In the genomic region with DNA sequence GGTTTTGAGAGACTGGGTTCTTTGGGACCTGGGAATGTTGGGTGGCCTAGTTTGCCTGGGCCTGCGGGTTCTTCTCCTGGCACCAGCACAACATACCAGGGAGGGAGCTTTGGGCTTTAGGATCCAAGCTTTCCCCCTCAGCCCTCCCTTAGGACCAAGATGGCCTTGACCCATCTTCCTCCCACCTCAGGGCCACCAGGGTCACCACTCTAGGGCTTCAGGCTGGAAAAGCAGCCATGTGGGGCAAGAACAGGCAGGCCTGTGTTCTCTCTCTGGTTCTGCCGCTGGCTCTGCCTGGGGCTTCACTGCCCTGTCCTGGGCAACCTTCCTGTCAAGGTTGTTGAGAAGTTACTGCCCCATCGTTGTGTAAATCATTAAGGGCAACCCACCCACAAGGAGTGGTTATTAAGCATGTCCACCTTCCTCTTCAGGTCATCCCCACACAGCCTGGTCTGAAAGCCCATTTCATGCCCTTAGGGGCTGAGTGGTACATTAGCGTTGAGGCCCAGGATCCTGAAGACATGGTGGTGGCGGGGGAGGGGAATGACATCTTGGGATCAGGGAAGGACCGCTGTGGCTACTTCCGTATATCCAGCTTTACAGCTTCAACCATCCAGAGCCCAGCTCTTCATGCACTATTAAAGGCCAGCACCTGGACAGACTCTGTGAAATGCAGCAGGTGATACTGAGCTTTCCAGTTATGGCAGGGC, we compare ENCODE assay signal across 13 cellular contexts. TPM values are rescaled to one million over a fixed set of nuclear protein-coding genes. Genes with fewer than 3 reads are reported as not detected.
DNase-seq lines count a peak whose midpoint lies in the region; ATAC-seq, FAIRE-seq and TF ChIP-seq lines count a peak whose summit lies in the region.
"Had no signal": no experiment of that assay in that cellular context is flagged by ENCODE, and none has a peak within 500 bp of the region (broad histone marks: within the 10 kb centered on the region; RNA-seq: fewer than 3 reads in every experiment).

No MANE protein-coding gene starts in this region.

- H3K36me3 ChIP-seq in H7 (replicated peaks; ENCODE audit: control insufficient read depth, insufficient read depth, low read length), result no peaks in the 10 kb centered on the region
- H3K36me3 ChIP-seq in breast epithelium, result no peaks in the 10 kb centered on the region
- no peaks in the 10 kb centered on the region for H3K36me3 ChIP-seq in HepG2 (replicated peaks in 1 of 2; ENCODE audit: control insufficient read depth in 1 of 2, insufficient read depth in 2 of 2, low read length in 2 of 2)
- no peaks in the 10 kb centered on the region for H3K36me3 ChIP-seq in SJCRH30
- H3K36me3 ChIP-seq in sigmoid colon, result no peaks in the 10 kb centered on the region
- H3K36me3 ChIP-seq: BE2C had no signal

- no peaks in the 10 kb centered on the region for H3K4me1 ChIP-seq in breast epithelium
- H3K4me1 ChIP-seq in HepG2 (ENCODE audit: insufficient read depth, low read length), result peaks cover 25% of the 10 kb centered on the region
- H3K4me1 ChIP-seq in SJCRH30, result no peaks in the 10 kb centered on the region
- peaks cover 0 to 24% (median 19%) of the 10 kb centered on the region in 4 donors for H3K4me1 ChIP-seq in sigmoid colon

- H3K4me2 ChIP-seq in HepG2 (ENCODE audit: low read depth, low read length), result no peak overlapping the region

- no peak for TF ChIP-seq POLR2A in breast epithelium (IDR thresholded peaks at IDR 0.05)
- TF ChIP-seq POLR2A in HepG2 (IDR thresholded peaks at IDR 0.05; ENCODE audit: insufficient read depth in 1 of 2, low read depth in 2 of 2, low read length in 2 of 2), result no peak
- no peak for TF ChIP-seq POLR2A in sigmoid colon (IDR thresholded peaks at IDR 0.05)

- intact Hi-C loops in breast epithelium (cut with DNase I; ENCODE audit: low total_unique reads), result no loop called here
- intact Hi-C loops in HepG2 (cut with micrococcal nuclease; ENCODE audit: unreplicated experiment), result no loop called here
- intact Hi-C loops in sigmoid colon (cut with DNase I), result no loop called here

- in situ Hi-C loops in HepG2 (cut with HindIII; ENCODE audit: extremely low pct_ligation_motif_present, low pct_unique_long_range_greater_than_20kb), result no loop called here

- H3K9ac ChIP-seq in HepG2 (ENCODE audit: insufficient read depth, low read depth, low read length), result no peak overlapping the region

- DNase-seq in H7 (peak; percentile 38), breast epithelium (ENCODE audit: low spot score in 2 of 2) (no peak), HepG2 (ENCODE audit: low spot score) (no peak), COLO829 (ENCODE audit: low spot score) (no peak), SJCRH30 (no peak), NCI-H1694 (lab: John Stamatoyannopoulos, UW) (no peak), sigmoid colon (no peak)
- DNase-seq: BE2C, NCI-H187 treated with DMSO at 0.1 percent for 48 hours, T-helper 9 cell had no signal

- H3K4me3 ChIP-seq in H7 (ENCODE audit: insufficient read depth, low read depth, low read length) (peak overlapping the region; percentile 54; the same call in 1 of the 2 replicates), breast epithelium (peak overlapping the region; percentile 36 to 67 (median 45)), HepG2 (replicated peaks in 1 of 3; ENCODE audit: insufficient read depth in 1 of 3, low read depth in 2 of 3, low read length in 3 of 3) (no peak overlapping the region), skin epidermis (peak overlapping the region; percentile 34 to 57 (median 46)), SJCRH30 (no peak overlapping the region), sigmoid colon (peak overlapping the region in 1 of 4 donors; percentile 36)

- TF ChIP-seq CTCF in breast epithelium (IDR thresholded peaks at IDR 0.05) (no peak), HepG2 (CRISPR knock-in tag; IDR thresholded peaks at IDR 0.05) (no peak), sigmoid colon (IDR thresholded peaks at IDR 0.05) (no peak)

- H3K27me3 ChIP-seq in H7 (ENCODE audit: control insufficient read depth, insufficient read depth, low read length) (peaks cover 95% of the 10 kb centered on the region), breast epithelium (peaks cover 8 to 49% of the 10 kb centered on the region in 2 donors), HepG2 (ENCODE audit: control insufficient read depth in 1 of 2, insufficient read depth in 2 of 2, low read length in 2 of 2) (peaks cover 2 to 17% of the 10 kb centered on the region in 2 experiments; a peak in 4 of 5 replicates), SJCRH30 (peaks cover 22% of the 10 kb centered on the region; the same call in 1 of the 2 replicates), sigmoid colon (peaks cover 29 to 77% (median 50%) of the 10 kb centered on the region in 3 donors)
- H3K27me3 ChIP-seq: BE2C had no signal

- H4K20me1 ChIP-seq in HepG2 (ENCODE audit: insufficient read depth, low read length), result no peaks in the 10 kb centered on the region

- ATAC-seq in HepG2, result no peak

- POLR2A ChIA-PET in HepG2 (lab: Yijun Ruan, JAX), result no interaction called here

- TF ChIP-seq EP300 in HepG2 (IDR thresholded peaks at IDR 0.05; ENCODE audit: low read depth in 2 of 2, low read length in 2 of 2), result no peak
- TF ChIP-seq EP300 in HepG2 (CRISPR knock-in tag; IDR thresholded peaks at IDR 0.05; ENCODE audit: borderline replicate concordance), result no peak
- TF ChIP-seq EP300 in sigmoid colon (IDR thresholded peaks at IDR 0.05), result no peak

- CTCF ChIA-PET in HepG2 (lab: Yijun Ruan, JAX; ENCODE audit: low intra/inter-chr PET ratio, low total read pairs), result no interaction called here

- H3K27ac ChIP-seq in breast epithelium (peak overlapping the region in 1 of 2 donors; percentile 17), HepG2 (ENCODE audit: extremely low read length, insufficient read depth, low read length) (no peak overlapping the region), skin epidermis (peak overlapping the region in 19 of 21 experiments; percentile 52 to 86 (median 79)), SJCRH30 (no peak overlapping the region), sigmoid colon (no peak overlapping the region)

- H2AFZ ChIP-seq in HepG2 (ENCODE audit: low read length), result no peak overlapping the region

- BruUV-seq in HepG2 (replicated peaks; lab: Mats Ljungman, UMichigan), result no TSS peak

- no peak for FAIRE-seq in HepG2 (lab: Jason Lieb, UNC)

- 71% methylated on average over 4 of the region's 7 CpGs for WGBS in HepG2 (ENCODE audit: low lambda C conversion rate)
- WGBS in sigmoid colon, 2 donors, result 89 to 90% methylated on average over 7 of the region's 7 CpGs

- H3K9me3 ChIP-seq in breast epithelium, result no peaks in the 10 kb centered on the region
- H3K9me3 ChIP-seq in HepG2 (ENCODE audit: low read length), result no peaks in the 10 kb centered on the region
- no peaks in the 10 kb centered on the region for H3K9me3 ChIP-seq in SJCRH30 (replicated peaks)
- H3K9me3 ChIP-seq in sigmoid colon, result no peaks in the 10 kb centered on the region
- H3K9me3 ChIP-seq: BE2C had no signal

- no peaks in the 10 kb centered on the region for H3K79me2 ChIP-seq in HepG2 (ENCODE audit: insufficient read depth, low read length)

- TF ChIP-seq RAD21 in HepG2 (CRISPR knock-in tag; IDR thresholded peaks at IDR 0.05), result no peak

RNA-seq across cellular contexts. Expression of a gene that starts 0.7 kb away (rescaled TPM):
- 0.24 and 0.37 TPM in 2 replicates for total RNA-seq in H7 (2014; rRNA removed; shearing (Covaris generic))
- total RNA-seq in breast epithelium (1 to 10 TPM in 2 of 3 donors, under 1 TPM in 1; 0.80 to 7.2 (median 1.6) TPM), HepG2 (2016; rRNA removed; fragmentation: Illumina TruSeq; extraction: Trizol) (not detected in 2 replicates), sigmoid colon (1 to 10 TPM in 1 of 4 donors, under 1 TPM in 2, not detected in 1; under 0.01 to 1.7 (median 0.27) TPM)
- not detected in 2 replicates for total RNA-seq in HepG2 (2016; cell fraction: cytosol; rRNA removed; fragmentation: Illumina TruSeq; extraction: Trizol; ENCODE audit: low read depth)
- total RNA-seq in HepG2 (2016; cell fraction: insoluble cytoplasmic fraction; rRNA removed; fragmentation: Illumina TruSeq; extraction: Trizol), result not detected in 2 replicates
- total RNA-seq in HepG2 (2016; cell fraction: membrane; rRNA removed; fragmentation: Illumina TruSeq; extraction: Trizol), result not detected in 2 replicates
- total RNA-seq in HepG2 (2016; cell fraction: nucleus; rRNA removed; fragmentation: Illumina TruSeq; extraction: Trizol), result not detected in 2 replicates
- polyA plus RNA-seq in HepG2 (2011; rRNA removed) (0.03 TPM in 1 of 2 replicates, not detected in the other), sigmoid colon (1 to 10 TPM in 1 of 3 donors, not detected in 2; 1.3 TPM)
- polyA plus RNA-seq in HepG2 (2011; cell fraction: cytosol; rRNA removed), result not detected in 2 replicates
- polyA plus RNA-seq in HepG2 (2011; cell fraction: nucleus; rRNA removed), result 0.03 TPM in 1 of 2 replicates, not detected in the other
- polyA plus RNA-seq in HepG2 (2012), result 0.28 and 0.65 TPM in 2 replicates
- not detected in 2 replicates for polyA plus RNA-seq in HepG2 (2016; cell fraction: cytosol; fragmentation: Illumina TruSeq; extraction: Trizol; ENCODE audit: low read depth)
- polyA plus RNA-seq in HepG2 (2016; cell fraction: insoluble cytoplasmic fraction; fragmentation: Illumina TruSeq; extraction: Trizol; ENCODE audit: low read depth), result 0.13 TPM in 1 of 2 replicates, not detected in the other
- polyA plus RNA-seq in HepG2 (2016; cell fraction: membrane; fragmentation: Illumina TruSeq; extraction: Trizol; ENCODE audit: low read depth), result not detected in 2 replicates
- not detected in 2 replicates for polyA plus RNA-seq in HepG2 (2016; cell fraction: nucleus; fragmentation: Illumina TruSeq; extraction: Trizol; ENCODE audit: insufficient read depth, low read depth)
- polyA minus RNA-seq in HepG2 (2011; rRNA and poly(A)+ RNA removed; ENCODE audit: low replicate concordance), result 0.47 TPM in 1 of 2 replicates, not detected in the other
- polyA minus RNA-seq in HepG2 (2011; cell fraction: cytosol; rRNA and poly(A)+ RNA removed), result not detected in 2 replicates
- not detected in 2 replicates for polyA minus RNA-seq in HepG2 (2011; cell fraction: nucleus; rRNA and poly(A)+ RNA removed)
- not detected in 2 replicates for total RNA-seq in SJCRH30 (2014; rRNA removed; shearing (Covaris generic))

RNA-seq across cellular contexts. Expression of a gene that starts 0.8 kb away (rescaled TPM):
- total RNA-seq in H7 (2014; rRNA removed; shearing (Covaris generic)), result 0.07 TPM in 1 of 2 replicates, not detected in the other
- total RNA-seq in breast epithelium, result 1 to 10 TPM in 2 of 3 donors, under 1 TPM in 1; 0.80 to 3.3 (median 1.0) TPM
- not detected in 2 replicates for total RNA-seq in HepG2 (2016; rRNA removed; fragmentation: Illumina TruSeq; extraction: Trizol)
- total RNA-seq in HepG2 (2016; cell fraction: cytosol; rRNA removed; fragmentation: Illumina TruSeq; extraction: Trizol; ENCODE audit: low read depth), result not detected in 2 replicates
- not detected in 2 replicates for total RNA-seq in HepG2 (2016; cell fraction: insoluble cytoplasmic fraction; rRNA removed; fragmentation: Illumina TruSeq; extraction: Trizol)
- total RNA-seq in HepG2 (2016; cell fraction: membrane; rRNA removed; fragmentation: Illumina TruSeq; extraction: Trizol), result not detected in 2 replicates
- not detected in 2 replicates for total RNA-seq in HepG2 (2016; cell fraction: nucleus; rRNA removed; fragmentation: Illumina TruSeq; extraction: Trizol)
- polyA plus RNA-seq in HepG2 (2011; rRNA removed), result 0.10 TPM in 1 of 2 replicates, not detected in the other
- 0.03 and 0.07 TPM in 2 replicates for polyA plus RNA-seq in HepG2 (2011; cell fraction: cytosol; rRNA removed)
- 0.14 TPM in 1 of 2 replicates, not detected in the other for polyA plus RNA-seq in HepG2 (2011; cell fraction: nucleus; rRNA removed)
- polyA plus RNA-seq in HepG2 (2012), result 0.19 TPM in 1 of 2 replicates, not detected in the other
- not detected in 2 replicates for polyA plus RNA-seq in HepG2 (2016; cell fraction: cytosol; fragmentation: Illumina TruSeq; extraction: Trizol; ENCODE audit: low read depth)
- polyA plus RNA-seq in HepG2 (2016; cell fraction: insoluble cytoplasmic fraction; fragmentation: Illumina TruSeq; extraction: Trizol; ENCODE audit: low read depth), result not detected in 2 replicates
- not detected in 2 replicates for polyA plus RNA-seq in HepG2 (2016; cell fraction: membrane; fragmentation: Illumina TruSeq; extraction: Trizol; ENCODE audit: low read depth)
- polyA plus RNA-seq in HepG2 (2016; cell fraction: nucleus; fragmentation: Illumina TruSeq; extraction: Trizol; ENCODE audit: insufficient read depth, low read depth), result not detected in 2 replicates
- 0.14 TPM in 2 replicates for polyA minus RNA-seq in HepG2 (2011; rRNA and poly(A)+ RNA removed; ENCODE audit: low replicate concordance)
- polyA minus RNA-seq in HepG2 (2011; cell fraction: cytosol; rRNA and poly(A)+ RNA removed), result not detected in 2 replicates
- polyA minus RNA-seq in HepG2 (2011; cell fraction: nucleus; rRNA and poly(A)+ RNA removed), result not detected in 2 replicates
- total RNA-seq in SJCRH30 (2014; rRNA removed; shearing (Covaris generic)), result 0.04 TPM in 1 of 2 replicates, not detected in the other
- total RNA-seq in sigmoid colon, result 1 to 10 TPM in 2 of 4 donors, under 1 TPM in 2; 0.36 to 3.1 (median 1.3) TPM
- polyA plus RNA-seq in sigmoid colon, result 1 to 10 TPM in 1 of 3 donors, not detected in 2; 1.7 TPM
- total RNA-seq: LHCN-M2 had no signal

RNA-seq across cellular contexts. Expression of a gene that starts 16.3 kb away (rescaled TPM):
- total RNA-seq in H7 (2014; rRNA removed; shearing (Covaris generic)), result not detected in 2 replicates
- total RNA-seq in breast epithelium (under 1 TPM in 1 of 3 donors, not detected in 2; 0.33 TPM), HepG2 (2016; rRNA removed; fragmentation: Illumina TruSeq; extraction: Trizol) (not detected in 2 replicates), sigmoid colon (under 1 TPM in 1 of 4 donors, not detected in 3; 0.28 TPM)
- total RNA-seq in HepG2 (2016; cell fraction: cytosol; rRNA removed; fragmentation: Illumina TruSeq; extraction: Trizol; ENCODE audit: low read depth), result not detected in 2 replicates
- not detected in 2 replicates for total RNA-seq in HepG2 (2016; cell fraction: insoluble cytoplasmic fraction; rRNA removed; fragmentation: Illumina TruSeq; extraction: Trizol)
- not detected in 2 replicates for total RNA-seq in HepG2 (2016; cell fraction: membrane; rRNA removed; fragmentation: Illumina TruSeq; extraction: Trizol)
- not detected in 2 replicates for total RNA-seq in HepG2 (2016; cell fraction: nucleus; rRNA removed; fragmentation: Illumina TruSeq; extraction: Trizol)
- polyA plus RNA-seq in HepG2 (2011; rRNA removed) (0.32 and 0.61 TPM in 2 replicates), sigmoid colon (100 to 1,000 TPM in 1 of 3 donors, 1 to 10 TPM in 1, not detected in 1; 1.4 to 117 TPM)
- 0.27 TPM in 2 replicates for polyA plus RNA-seq in HepG2 (2011; cell fraction: cytosol; rRNA removed)
- polyA plus RNA-seq in HepG2 (2011; cell fraction: nucleus; rRNA removed), result 0.90 and 1.2 TPM in 2 replicates
- 0.12 and 0.71 TPM in 2 replicates for polyA plus RNA-seq in HepG2 (2012)
- polyA plus RNA-seq in HepG2 (2016; cell fraction: cytosol; fragmentation: Illumina TruSeq; extraction: Trizol; ENCODE audit: low read depth), result not detected in 2 replicates
- not detected in 2 replicates for polyA plus RNA-seq in HepG2 (2016; cell fraction: insoluble cytoplasmic fraction; fragmentation: Illumina TruSeq; extraction: Trizol; ENCODE audit: low read depth)
- polyA plus RNA-seq in HepG2 (2016; cell fraction: membrane; fragmentation: Illumina TruSeq; extraction: Trizol; ENCODE audit: low read depth), result not detected in 2 replicates
- not detected in 2 replicates for polyA plus RNA-seq in HepG2 (2016; cell fraction: nucleus; fragmentation: Illumina TruSeq; extraction: Trizol; ENCODE audit: insufficient read depth, low read depth)
- polyA minus RNA-seq in HepG2 (2011; rRNA and poly(A)+ RNA removed; ENCODE audit: low replicate concordance), result 0.32 TPM in 1 of 2 replicates, not detected in the other
- polyA minus RNA-seq in HepG2 (2011; cell fraction: cytosol; rRNA and poly(A)+ RNA removed), result not detected in 2 replicates
- 0.37 TPM in 1 of 2 replicates, not detected in the other for polyA minus RNA-seq in HepG2 (2011; cell fraction: nucleus; rRNA and poly(A)+ RNA removed)
- not detected in 2 replicates for total RNA-seq in SJCRH30 (2014; rRNA removed; shearing (Covaris generic))
- total RNA-seq: epithelial cell of proximal tubule, LHCN-M2 had no signal

RNA-seq across cellular contexts. Expression of a gene that starts 16.5 kb away (rescaled TPM):
- 0.15 TPM in 1 of 2 replicates, not detected in the other for total RNA-seq in H7 (2014; rRNA removed; shearing (Covaris generic))
- total RNA-seq in breast epithelium (under 1 TPM; 0.15 to 0.98 (median 0.16) TPM), HepG2 (2016; rRNA removed; fragmentation: Illumina TruSeq; extraction: Trizol) (not detected in 2 replicates), sigmoid colon (under 1 TPM; 0.14 to 0.83 (median 0.44) TPM)
- total RNA-seq in HepG2 (2016; cell fraction: cytosol; rRNA removed; fragmentation: Illumina TruSeq; extraction: Trizol; ENCODE audit: low read depth), result not detected in 2 replicates
- not detected in 2 replicates for total RNA-seq in HepG2 (2016; cell fraction: insoluble cytoplasmic fraction; rRNA removed; fragmentation: Illumina TruSeq; extraction: Trizol)
- total RNA-seq in HepG2 (2016; cell fraction: membrane; rRNA removed; fragmentation: Illumina TruSeq; extraction: Trizol), result not detected in 2 replicates
- total RNA-seq in HepG2 (2016; cell fraction: nucleus; rRNA removed; fragmentation: Illumina TruSeq; extraction: Trizol), result not detected in 2 replicates
- polyA plus RNA-seq in HepG2 (2011; rRNA removed) (0.08 and 0.27 TPM in 2 replicates), sigmoid colon (100 to 1,000 TPM in 1 of 3 donors, under 1 TPM in 2; 0.60 to 125 (median 0.92) TPM)
- 0.04 and 0.06 TPM in 2 replicates for polyA plus RNA-seq in HepG2 (2011; cell fraction: cytosol; rRNA removed)
- polyA plus RNA-seq in HepG2 (2011; cell fraction: nucleus; rRNA removed), result 1.3 and 1.5 TPM in 2 replicates
- polyA plus RNA-seq in HepG2 (2012), result 0.09 and 0.39 TPM in 2 replicates
- not detected in 2 replicates for polyA plus RNA-seq in HepG2 (2016; cell fraction: cytosol; fragmentation: Illumina TruSeq; extraction: Trizol; ENCODE audit: low read depth)
- polyA plus RNA-seq in HepG2 (2016; cell fraction: insoluble cytoplasmic fraction; fragmentation: Illumina TruSeq; extraction: Trizol; ENCODE audit: low read depth), result not detected in 2 replicates
- polyA plus RNA-seq in HepG2 (2016; cell fraction: membrane; fragmentation: Illumina TruSeq; extraction: Trizol; ENCODE audit: low read depth), result not detected in 2 replicates
- polyA plus RNA-seq in HepG2 (2016; cell fraction: nucleus; fragmentation: Illumina TruSeq; extraction: Trizol; ENCODE audit: insufficient read depth, low read depth), result not detected in 2 replicates
- polyA minus RNA-seq in HepG2 (2011; rRNA and poly(A)+ RNA removed; ENCODE audit: low replicate concordance), result 0.02 and 0.16 TPM in 2 replicates
- polyA minus RNA-seq in HepG2 (2011; cell fraction: cytosol; rRNA and poly(A)+ RNA removed), result 0.09 and 0.30 TPM in 2 replicates
- 0.39 and 0.62 TPM in 2 replicates for polyA minus RNA-seq in HepG2 (2011; cell fraction: nucleus; rRNA and poly(A)+ RNA removed)
- not detected in 2 replicates for total RNA-seq in SJCRH30 (2014; rRNA removed; shearing (Covaris generic))
- total RNA-seq: epithelial cell of proximal tubule, LHCN-M2 had no signal

RNA-seq across cellular contexts. Expression of a gene that starts 57.3 kb away (rescaled TPM):
- 40.0 and 56.4 TPM in 2 replicates for total RNA-seq in H7 (2014; rRNA removed; shearing (Covaris generic))
- total RNA-seq in breast epithelium, result 1 to 10 TPM; 5.0 to 9.7 (median 9.5) TPM
- 16.8 and 25.5 TPM in 2 replicates for total RNA-seq in HepG2 (2016; rRNA removed; fragmentation: Illumina TruSeq; extraction: Trizol)
- total RNA-seq in HepG2 (2016; cell fraction: cytosol; rRNA removed; fragmentation: Illumina TruSeq; extraction: Trizol; ENCODE audit: low read depth), result 12.8 and 14.1 TPM in 2 replicates
- 14.2 and 23.0 TPM in 2 replicates for total RNA-seq in HepG2 (2016; cell fraction: insoluble cytoplasmic fraction; rRNA removed; fragmentation: Illumina TruSeq; extraction: Trizol)
- 21.8 and 26.1 TPM in 2 replicates for total RNA-seq in HepG2 (2016; cell fraction: membrane; rRNA removed; fragmentation: Illumina TruSeq; extraction: Trizol)
- total RNA-seq in HepG2 (2016; cell fraction: nucleus; rRNA removed; fragmentation: Illumina TruSeq; extraction: Trizol), result 19.6 and 27.1 TPM in 2 replicates
- 20.9 and 21.4 TPM in 2 replicates for polyA plus RNA-seq in HepG2 (2011; rRNA removed)
- polyA plus RNA-seq in HepG2 (2011; cell fraction: cytosol; rRNA removed), result 13.0 and 16.7 TPM in 2 replicates
- polyA plus RNA-seq in HepG2 (2011; cell fraction: nucleus; rRNA removed), result 19.6 and 22.5 TPM in 2 replicates
- 20.3 and 23.9 TPM in 2 replicates for polyA plus RNA-seq in HepG2 (2012)
- polyA plus RNA-seq in HepG2 (2016; cell fraction: cytosol; fragmentation: Illumina TruSeq; extraction: Trizol; ENCODE audit: low read depth), result 15.0 and 15.7 TPM in 2 replicates
- 20.8 and 23.0 TPM in 2 replicates for polyA plus RNA-seq in HepG2 (2016; cell fraction: insoluble cytoplasmic fraction; fragmentation: Illumina TruSeq; extraction: Trizol; ENCODE audit: low read depth)
- 19.3 and 22.0 TPM in 2 replicates for polyA plus RNA-seq in HepG2 (2016; cell fraction: membrane; fragmentation: Illumina TruSeq; extraction: Trizol; ENCODE audit: low read depth)
- 27.9 and 28.2 TPM in 2 replicates for polyA plus RNA-seq in HepG2 (2016; cell fraction: nucleus; fragmentation: Illumina TruSeq; extraction: Trizol; ENCODE audit: insufficient read depth, low read depth)
- 3.7 and 33.1 TPM in 2 replicates for polyA minus RNA-seq in HepG2 (2011; rRNA and poly(A)+ RNA removed; ENCODE audit: low replicate concordance)
- polyA minus RNA-seq in HepG2 (2011; cell fraction: cytosol; rRNA and poly(A)+ RNA removed), result 10.0 and 13.8 TPM in 2 replicates
- 18.3 and 18.9 TPM in 2 replicates for polyA minus RNA-seq in HepG2 (2011; cell fraction: nucleus; rRNA and poly(A)+ RNA removed)
- 22.1 and 22.9 TPM in 2 replicates for total RNA-seq in SJCRH30 (2014; rRNA removed; shearing (Covaris generic))
- 10 to 100 TPM; 10.6 to 28.5 (median 17.9) TPM for total RNA-seq in sigmoid colon
- 10 to 100 TPM in 2 of 3 donors, 1 to 10 TPM in 1; 3.5 to 13.5 (median 12.6) TPM for polyA plus RNA-seq in sigmoid colon

Comparison
In these comparisons a context has a peak if more than half of its experiments do, and no peak if none do; other contexts are left out.
1. H3K4me3 ChIP-seq: peak in H7 (single experiment), breast epithelium (3 of 3) and skin epidermis (7 of 7); none in HepG2 (0 of 3) and SJCRH30 (single experiment).
2. H3K27ac ChIP-seq: peak in skin epidermis (19 of 21); none in HepG2 (single experiment), SJCRH30 (single experiment) and sigmoid colon (0 of 4).